ENCODE assay signal across 12 cellular contexts in genomic region chr20:16007164-16007563, GRCh38.
DNase-seq lines count a peak whose midpoint lies in the region; ATAC-seq lines count a peak whose summit lies in the region.
"Had no signal": no experiment of that assay in that cellular context is flagged by ENCODE, and none has a peak within 500 bp of the region (broad histone marks: within the 10 kb centered on the region; RNA-seq: fewer than 3 reads in every experiment).

No MANE protein-coding gene starts in this region.

- DNase-seq in AML-193 (lab: John Stamatoyannopoulos, UW) (no peak), iPS-NIHi11 (ENCODE audit: low spot score) (no peak), C1 segment of cervical spinal cord (lab: John Stamatoyannopoulos, UW) (no peak), hippocampal formation (lab: John Stamatoyannopoulos, UW) (no peak)
- DNase-seq: NCI-H2227 treated with DMSO at 0.1 percent for 48 hours; stimulated activated CD4-positive, alpha-beta T cell treated with anti-CD3 and anti-CD28 coated beads, Interleukin-4, amount 100 ng/mL, for 24 hours had no signal

- ATAC-seq in GM18508 (IDR thresholded peaks at IDR 0.05; ENCODE audit: insufficient read depth, unreplicated experiment) (peak; percentile 87), GM19468 (IDR thresholded peaks at IDR 0.05; ENCODE audit: extremely low read depth, unreplicated experiment) (peak; percentile 95), HG02884 (IDR thresholded peaks at IDR 0.05; ENCODE audit: unreplicated experiment) (peak; percentile 99), HG03469 (IDR thresholded peaks at IDR 0.05; ENCODE audit: unreplicated experiment) (peak; percentile 98)
- ATAC-seq: activated T-helper 17 cell treated with anti-CD3 and anti-CD28 coated beads, Interleukin-2, amount 50 U/mL, for 72 hours; Right ventricle myocardium inferior had no signal
